1 cellular context compared by ENCODE assay signal in the genomic region with DNA sequence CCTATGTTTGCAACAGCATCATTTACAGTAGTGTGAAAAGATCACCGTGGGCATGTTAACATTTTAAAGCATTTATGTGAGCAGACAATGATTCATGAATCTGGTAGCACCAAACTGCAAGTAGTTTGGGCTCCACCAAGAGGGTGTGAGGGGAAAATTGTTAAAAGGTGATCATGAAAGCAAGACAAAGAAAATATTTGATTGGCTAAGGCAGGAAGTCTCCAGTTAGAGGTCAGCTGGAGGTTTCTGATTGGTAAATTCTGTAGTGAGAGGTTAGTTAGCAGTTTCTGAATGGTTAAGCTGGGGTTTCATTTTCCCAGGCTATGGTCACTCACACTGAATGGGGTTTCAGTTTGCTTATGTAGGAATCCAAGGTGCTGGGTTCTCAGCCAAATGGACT.
TF ChIP-seq lines count a peak whose summit lies in the region.

No MANE protein-coding gene starts in this region.

TF ChIP-seq in SK-N-SH, 30 proteins besides CTCF, POLR2A, EP300 and RAD21 (continued from another document):
- no peak for TF ChIP-seq ELF1 (IDR thresholded peaks at IDR 0.05)
- TF ChIP-seq TCF12 (IDR thresholded peaks at IDR 0.05): no peak
- TF ChIP-seq RFX5 (IDR thresholded peaks at IDR 0.05; ENCODE audit: low read length): no peak
- TF ChIP-seq PBX3 (IDR thresholded peaks at IDR 0.05): no peak
- no peak for TF ChIP-seq FOXM1 (IDR thresholded peaks at IDR 0.05; ENCODE audit: low read depth)
- TF ChIP-seq, protein P1, sequence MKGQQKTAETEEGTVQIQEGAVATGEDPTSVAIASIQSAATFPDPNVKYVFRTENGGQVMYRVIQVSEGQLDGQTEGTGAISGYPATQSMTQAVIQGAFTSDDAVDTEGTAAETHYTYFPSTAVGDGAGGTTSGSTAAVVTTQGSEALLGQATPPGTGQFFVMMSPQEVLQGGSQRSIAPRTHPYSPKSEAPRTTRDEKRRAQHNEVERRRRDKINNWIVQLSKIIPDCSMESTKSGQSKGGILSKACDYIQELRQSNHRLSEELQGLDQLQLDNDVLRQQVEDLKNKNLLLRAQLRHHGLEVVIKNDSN (IDR thresholded peaks at IDR 0.05; ENCODE audit: borderline replicate concordance, low read depth): no peak
